1 cellular context compared by ENCODE assay signal in genomic region chr5:19638461-19638860, GRCh38.
TF ChIP-seq lines count a peak whose summit lies in the region.

No MANE protein-coding gene starts in this region.

TF ChIP-seq in K562, 482 proteins besides CTCF, POLR2A, EP300 and RAD21 (continued from another document):
- TF ChIP-seq RERE (CRISPR knock-in tag; IDR thresholded peaks at IDR 0.05; ENCODE audit: borderline replicate concordance): no peak
- no peak for TF ChIP-seq PCBP1 (IDR thresholded peaks at IDR 0.05; ENCODE audit: low read depth, low read length, poor library complexity, severe bottlenecking)
- no peak for TF ChIP-seq RUNX1 (IDR thresholded peaks at IDR 0.05; ENCODE audit: low read depth)
- no peak for TF ChIP-seq TAF7 (tag; IDR thresholded peaks at IDR 0.05)
- TF ChIP-seq LCOR (CRISPR knock-in tag; IDR thresholded peaks at IDR 0.05): no peak
- no peak for TF ChIP-seq HMGXB4 (CRISPR knock-in tag; IDR thresholded peaks at IDR 0.05)
- TF ChIP-seq ZNF507 (tag; conservative IDR thresholded peaks at IDR 0.05): no peak
